Comparison of ENCODE assay signal across 20 cellular contexts in the genomic region with DNA sequence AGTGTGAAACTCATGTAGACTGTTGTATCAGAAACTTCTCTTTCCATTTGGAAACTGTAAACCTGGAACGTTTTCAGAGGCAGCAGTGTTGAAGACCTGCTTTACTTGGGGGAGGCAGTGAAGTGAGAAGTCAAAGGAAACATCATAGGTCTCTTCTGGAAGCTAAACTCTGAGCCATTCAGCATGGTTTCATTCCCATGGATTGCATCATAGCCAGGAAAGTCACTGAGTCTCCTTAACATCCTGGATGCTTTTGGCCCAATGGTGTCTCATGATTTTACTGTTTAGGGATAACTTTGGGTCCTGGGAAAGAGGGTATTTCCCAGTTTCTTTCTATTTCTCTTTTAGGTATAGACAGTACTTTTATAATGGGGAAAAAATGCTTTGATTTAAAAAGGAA.
DNase-seq lines count a peak whose midpoint lies in the region; ATAC-seq, FAIRE-seq and TF ChIP-seq lines count a peak whose summit lies in the region.
"Had no signal": no experiment of that assay in that cellular context is flagged by ENCODE, and none has a peak within 500 bp of the region (broad histone marks: within the 10 kb centered on the region; RNA-seq: fewer than 3 reads in every experiment).

No MANE protein-coding gene starts in this region.

- no peaks in the 10 kb centered on the region for H3K27me3 ChIP-seq in bronchial epithelial cell (ENCODE audit: control insufficient read depth, insufficient read depth, low read length)

- no peak overlapping the region for H3K27ac Mint-ChIP-seq in effector memory CD8-positive, alpha-beta T cell
- H3K27ac Mint-ChIP-seq: CD4-positive, alpha-beta memory T cell had no signal

- in situ Hi-C loops in KBM-7 (cut with MboI; ENCODE audit: low pct_unique_long_range_greater_than_20kb, low sequenced_read_pairs): no loop called here

- ATAC-seq in effector memory CD8-positive, alpha-beta T cell (replicated peaks): no peak
- ATAC-seq: left lobe of liver had no signal

- DNase-seq in AG08395 (ENCODE audit: low spot score) (peak; percentile 29), HCEC 1CT (peak; percentile 79), bronchial epithelial cell (ENCODE audit: low read depth) (peak; percentile 30), foreskin fibroblast (peak; percentile 69 to 84), KBM-7 (no peak), NCI-H146 treated with DMSO at 0.1 percent for 48 hours (lab: John Stamatoyannopoulos, UW; ENCODE audit: unreplicated experiment) (no peak), NCI-H2029 treated with DMSO at 0.1 percent for 48 hours (lab: John Stamatoyannopoulos, UW) (no peak)
- no peak for DNase-seq in effector memory CD8-positive, alpha-beta T cell
- DNase-seq: ACHN; activated CD8-positive, alpha-beta memory T cell treated with anti-CD3 and anti-CD28 coated beads, Interleukin-2, amount 50 U/mL, for 4 hours; activated gamma-delta T cell; CD4-positive, alpha-beta memory T cell; DMS53; Karpas-422; NCI-H1105 treated with DMSO at 0.1 percent for 48 hours; NCI-H2171; SHP77; stimulated activated CD4-positive, alpha-beta T cell treated with anti-CD3 and anti-CD28 coated beads, Interleukin-12 subunit alpha, Interleukin-12 subunit beta, amount 100 ng/mL, for 4 hours had no signal

- H3K36me3 ChIP-seq in bronchial epithelial cell (ENCODE audit: control insufficient read depth, insufficient read depth, low read length): no peaks in the 10 kb centered on the region

- H3K27me3 Mint-ChIP-seq in effector memory CD8-positive, alpha-beta T cell: peaks cover 0 to 10% of the 10 kb centered on the region in 2 donors

- no peak overlapping the region for H3K4me3 Mint-ChIP-seq in effector memory CD8-positive, alpha-beta T cell
- H3K4me3 Mint-ChIP-seq: activated CD4-positive, alpha-beta T cell treated with anti-CD3 and anti-CD28 coated beads, Interleukin-2, amount 10 ng/mL, durations not matched to agents 24 days and 14 days; CD4-positive, alpha-beta memory T cell had no signal

- H3K9me3 Mint-ChIP-seq in effector memory CD8-positive, alpha-beta T cell: peaks cover 0 to 3% of the 10 kb centered on the region in 2 donors
- H3K9me3 Mint-ChIP-seq: activated CD4-positive, alpha-beta T cell treated with anti-CD3 and anti-CD28 coated beads, Interleukin-2, amount 10 ng/mL, durations not matched to agents 24 days and 14 days had no signal

- TF ChIP-seq CTCF in bronchial epithelial cell (IDR thresholded peaks at IDR 0.05; ENCODE audit: insufficient read depth, low read length, severe bottlenecking): no peak
- TF ChIP-seq CTCF in foreskin fibroblast (IDR thresholded peaks at IDR 0.05; ENCODE audit: low read depth, low read length): no peak

- FAIRE-seq in bronchial epithelial cell (lab: Jason Lieb, UNC): no peak

- H3K36me3 Mint-ChIP-seq in effector memory CD8-positive, alpha-beta T cell (ENCODE audit: insufficient read depth): no peaks in the 10 kb centered on the region
- H3K36me3 Mint-ChIP-seq: CD4-positive, alpha-beta memory T cell had no signal

- H3K4me3 ChIP-seq in bronchial epithelial cell (ENCODE audit: low read depth, low read length) (no peak overlapping the region), foreskin fibroblast (ENCODE audit: low read depth in 1 of 2, low read length in 2 of 2) (no peak overlapping the region)

- peaks cover 0 to 3% of the 10 kb centered on the region in 2 donors for H3K4me1 Mint-ChIP-seq in effector memory CD8-positive, alpha-beta T cell (ENCODE audit: low read depth in 2 of 2)

Comparison
In these comparisons a context has a peak if more than half of its experiments do, and no peak if none do; other contexts are left out.
1. DNase-seq: peak in AG08395 (single experiment), HCEC 1CT (single experiment), bronchial epithelial cell (single experiment) and foreskin fibroblast (2 of 2); none in KBM-7 (single experiment), NCI-H146 treated with DMSO at 0.1 percent for 48 hours (single experiment), NCI-H2029 treated with DMSO at 0.1 percent for 48 hours (single experiment) and effector memory CD8-positive, alpha-beta T cell (0 of 3).